ENCODE assay signal across 9 cellular contexts in genomic region chr16:21598676-21599157, GRCh38. TPM values are rescaled to one million over a fixed set of nuclear protein-coding genes. Genes with fewer than 3 reads are reported as not detected.
DNase-seq lines count a peak whose midpoint lies in the region; ATAC-seq and TF ChIP-seq lines count a peak whose summit lies in the region.
"Had no signal": no experiment of that assay in that cellular context is flagged by ENCODE, and none has a peak within 500 bp of the region (broad histone marks: within the 10 kb centered on the region; RNA-seq: fewer than 3 reads in every experiment).

No MANE protein-coding gene starts in this region.

- H3K4me3 Mint-ChIP-seq in activated CD4-positive, alpha-beta memory T cell treated with anti-CD3 and anti-CD28 coated beads, Interleukin-2, amount 10 ng/mL, durations not matched to agents 7 days and 5 days = peak overlapping the region; percentile 79

- TF ChIP-seq CTCF in DND-41 (IDR thresholded peaks at IDR 0.05; ENCODE audit: borderline replicate concordance, extremely low read depth, low read length, poor library complexity, severe bottlenecking) (no peak), gastroesophageal sphincter (IDR thresholded peaks at IDR 0.05) (no peak), osteoblast (IDR thresholded peaks at IDR 0.05; ENCODE audit: extremely low read depth, low read depth, low read length) (no peak)

- H3K9ac ChIP-seq in DND-41 (ENCODE audit: low read depth, low read length) = peak overlapping the region; percentile 86
- peak overlapping the region; percentile 90 for H3K9ac ChIP-seq in HUES64 (ENCODE audit: low read depth, low read length)

- DNase-seq in DND-41 (no peak), osteoblast (ENCODE audit: insufficient read length, low spot score, missing footprints) (peak; percentile 75), NCI-H345 (lab: John Stamatoyannopoulos, UW) (no peak), NCI-H82 (lab: John Stamatoyannopoulos, UW) (no peak)
- DNase-seq in activated CD4-positive, alpha-beta memory T cell treated with anti-CD3 and anti-CD28 coated beads, Interleukin-2, amount 10 ng/mL, durations not matched to agents 7 days and 5 days = no peak

- H3K36me3 ChIP-seq in DND-41 (ENCODE audit: insufficient read depth, low read length) (0 out of 2 replicates have a peak, but pooled peaks cover under 1% of the 10 kb centered on the region), HUES64 (ENCODE audit: insufficient read depth, low read length) (no peaks in the 10 kb centered on the region), gastroesophageal sphincter (no peaks in the 10 kb centered on the region), osteoblast (ENCODE audit: insufficient read depth, low read length) (no peaks in the 10 kb centered on the region)

- H3K4me1 ChIP-seq in DND-41 (ENCODE audit: insufficient read depth, low read length) (peaks cover 39% of the 10 kb centered on the region), HUES64 (ENCODE audit: insufficient read depth, low read length) (peaks cover 10% of the 10 kb centered on the region), gastroesophageal sphincter (peaks cover 0 to 49% (median 9%) of the 10 kb centered on the region in 3 donors), osteoblast (ENCODE audit: insufficient read depth, low read length) (peaks cover 28% of the 10 kb centered on the region)

- peaks cover 4% of the 10 kb centered on the region for H3K36me3 Mint-ChIP-seq in activated CD4-positive, alpha-beta memory T cell treated with anti-CD3 and anti-CD28 coated beads, Interleukin-2, amount 10 ng/mL, durations not matched to agents 7 days and 5 days (ENCODE audit: low read depth)

- H4K20me1 ChIP-seq in DND-41 (ENCODE audit: insufficient read depth, low read length) (peaks cover 29% of the 10 kb centered on the region), osteoblast (ENCODE audit: insufficient read depth, low read length) (peaks cover 28% of the 10 kb centered on the region)

- no peaks in the 10 kb centered on the region for H3K9me3 Mint-ChIP-seq in activated CD4-positive, alpha-beta memory T cell treated with anti-CD3 and anti-CD28 coated beads, Interleukin-2, amount 10 ng/mL, durations not matched to agents 7 days and 5 days

- CTCF ChIA-PET in activated CD4-positive, alpha-beta memory T cell treated with anti-CD3 and anti-CD28 coated beads, Interleukin-2, amount 10 ng/mL, durations not matched to agents 7 days and 5 days (lab: Charles Lee) = interaction anchor here (1.4 kb wide), 1 partner anchor 14 kb away, joined by 3 read pairs; no protein-coding TSS in a partner anchor

- H3K9me3 ChIP-seq in DND-41 (ENCODE audit: insufficient read depth, low read length, severe bottlenecking) (no peaks in the 10 kb centered on the region), HUES64 (ENCODE audit: insufficient read depth, low read depth, low read length) (no peaks in the 10 kb centered on the region), gastroesophageal sphincter (no peaks in the 10 kb centered on the region), osteoblast (ENCODE audit: low read depth, low read length) (no peaks in the 10 kb centered on the region)

- peak overlapping the region; percentile 95 for H3K27ac ChIP-seq in DND-41 (ENCODE audit: low read length)
- peak overlapping the region; percentile 82 for H3K27ac ChIP-seq in HUES64 (ENCODE audit: low read depth, low read length)
- peak overlapping the region; percentile 77 to 97 (median 94) for H3K27ac ChIP-seq in gastroesophageal sphincter
- H3K27ac ChIP-seq in osteoblast (ENCODE audit: low read depth, low read length) = peak overlapping the region; percentile 91

- 10% methylated on average over 17 of the region's 17 CpGs for WGBS in HUES64
- 10 to 17% methylated on average over 2 to 3 of the region's 17 CpGs for WGBS in gastroesophageal sphincter (ENCODE audit: low coverage in 1 of 2), 2 donors

- H3K27me3 Mint-ChIP-seq in activated CD4-positive, alpha-beta memory T cell treated with anti-CD3 and anti-CD28 coated beads, Interleukin-2, amount 10 ng/mL, durations not matched to agents 7 days and 5 days = no peaks in the 10 kb centered on the region

- H3K27me3 ChIP-seq in DND-41 (ENCODE audit: insufficient read depth, low read length, poor library complexity) = no peaks in the 10 kb centered on the region
- no peaks in the 10 kb centered on the region for H3K27me3 ChIP-seq in HUES64 (ENCODE audit: insufficient read depth, low read length)
- no peaks in the 10 kb centered on the region for H3K27me3 ChIP-seq in gastroesophageal sphincter
- H3K27me3 ChIP-seq in osteoblast (ENCODE audit: insufficient read depth, low read length) = no peaks in the 10 kb centered on the region

- H3K4me1 Mint-ChIP-seq in activated CD4-positive, alpha-beta memory T cell treated with anti-CD3 and anti-CD28 coated beads, Interleukin-2, amount 10 ng/mL, durations not matched to agents 7 days and 5 days = peaks cover 49% of the 10 kb centered on the region

- H3K27ac Mint-ChIP-seq in activated CD4-positive, alpha-beta memory T cell treated with anti-CD3 and anti-CD28 coated beads, Interleukin-2, amount 10 ng/mL, durations not matched to agents 7 days and 5 days = peak overlapping the region; percentile 85

- peaks cover 44% of the 10 kb centered on the region for H3K79me2 ChIP-seq in DND-41 (ENCODE audit: insufficient read depth, low read length)
- peaks cover 43% of the 10 kb centered on the region for H3K79me2 ChIP-seq in osteoblast (ENCODE audit: insufficient read depth, low read length)

- peak overlapping the region; percentile 99 for H2AFZ ChIP-seq in DND-41 (ENCODE audit: low read depth, low read length)
- H2AFZ ChIP-seq in osteoblast (ENCODE audit: low read length) = peak overlapping the region; percentile 99

- POLR2A ChIA-PET in activated CD4-positive, alpha-beta memory T cell treated with anti-CD3 and anti-CD28 coated beads, Interleukin-2, amount 10 ng/mL, durations not matched to agents 7 days and 5 days (lab: Charles Lee) = interaction anchor here (0.7 to 4.0 kb wide), 7 partner anchors 9 to 47 kb away, joined by 3 to 33 read pairs (median 6); no protein-coding TSS in a partner anchor

- no peak for TF ChIP-seq EP300 in gastroesophageal sphincter (IDR thresholded peaks at IDR 0.05)

- H3K4me2 ChIP-seq in DND-41 (ENCODE audit: insufficient read depth, low read length) (peak overlapping the region; percentile 72), osteoblast (ENCODE audit: insufficient read depth, low read length) (peak overlapping the region; percentile 98)

- ATAC-seq in DND-41 (ENCODE audit: insufficient read depth, low read depth) = peak; percentile 11
- ATAC-seq in gastroesophageal sphincter = no peak
- ATAC-seq in GM19463 (IDR thresholded peaks at IDR 0.05; ENCODE audit: unreplicated experiment) = no peak

- no peak for TF ChIP-seq POLR2A in gastroesophageal sphincter (IDR thresholded peaks at IDR 0.05)

- H3K4me3 ChIP-seq in DND-41 (ENCODE audit: low read depth in 1 of 2, low read length in 2 of 2) (peak overlapping the region; percentile 33 to 83), HUES64 (ENCODE audit: low read length) (peak overlapping the region; percentile 95), gastroesophageal sphincter (peak overlapping the region; percentile 68 to 97), osteoblast (ENCODE audit: insufficient read depth, low read length) (peak overlapping the region; percentile 76)

RNA-seq across cellular contexts. Expression of gene METTL9, which starts 0.7 kb away (rescaled TPM):
- polyA plus RNA-seq in HUES64 (2013, experiment 1 of 2) = 113 TPM
- 121 TPM for polyA plus RNA-seq in HUES64 (2013, experiment 2 of 2)
- total RNA-seq in activated CD4-positive, alpha-beta memory T cell treated with anti-CD3 and anti-CD28 coated beads, Interleukin-2, amount 10 ng/mL, durations not matched to agents 7 days and 5 days = 10 to 100 TPM; 84.2 to 86.1 TPM
- total RNA-seq in gastroesophageal sphincter (100 to 1,000 TPM in 3 of 4 donors, 10 to 100 TPM in 1; 97.0 to 118 (median 108) TPM), osteoblast (170 and 210 TPM in 2 replicates)

RNA-seq across cellular contexts. Expression of gene IGSF6, which starts 53.7 kb away (rescaled TPM):
- polyA plus RNA-seq in HUES64 (2013, experiment 1 of 2) = not detected
- polyA plus RNA-seq in HUES64 (2013, experiment 2 of 2) = not detected
- total RNA-seq in activated CD4-positive, alpha-beta memory T cell treated with anti-CD3 and anti-CD28 coated beads, Interleukin-2, amount 10 ng/mL, durations not matched to agents 7 days and 5 days = under 1 TPM; 0.15 TPM
- total RNA-seq in gastroesophageal sphincter (1 to 10 TPM in 2 of 4 donors, under 1 TPM in 1, not detected in 1; 0.62 to 5.0 (median 1.4) TPM), osteoblast (under 0.01 and 0.36 TPM in 2 replicates)
- total RNA-seq: RPMI7951 had no signal
